18 cellular contexts compared by ENCODE assay signal in the genomic region with DNA sequence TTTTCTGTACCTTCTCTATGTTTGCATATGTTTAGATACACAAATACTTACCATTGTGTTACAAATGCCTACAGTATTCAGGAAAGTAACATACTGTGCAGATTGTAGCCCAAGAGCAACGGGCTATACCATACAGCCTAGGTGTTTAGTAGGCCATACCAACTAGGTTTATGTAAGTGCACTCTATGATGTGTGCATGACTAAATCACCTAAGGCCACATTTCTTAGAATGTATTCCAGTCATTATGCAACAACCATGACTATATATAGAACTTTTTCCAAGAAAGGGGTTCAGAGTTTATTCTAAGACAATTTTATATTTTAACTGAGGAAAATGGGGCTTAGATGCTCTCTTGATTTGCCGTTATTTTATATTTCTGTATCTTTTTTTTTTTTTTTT.
"Had no signal": no experiment of that assay in that cellular context is flagged by ENCODE, and none has a peak within 500 bp of the region (broad histone marks: within the 10 kb centered on the region; RNA-seq: fewer than 3 reads in every experiment).

No MANE protein-coding gene starts in this region.

- H3K4me1 ChIP-seq: body of pancreas, parathyroid adenoma, sigmoid colon, upper lobe of right lung had no signal

- H3K27me3 Mint-ChIP-seq: activated CD4-positive, alpha-beta T cell treated with anti-CD3 and anti-CD28 coated beads, Interleukin-2, amount 10 ng/mL, durations not matched to agents 24 days and 14 days; activated CD8-positive, alpha-beta T cell treated with anti-CD3 and anti-CD28 coated beads for 36 hours; activated naive CD8-positive, alpha-beta T cell treated with anti-CD3 and anti-CD28 coated beads, Interleukin-2, amount 10 ng/mL, durations not matched to agents 7 days and 5 days; activated T-helper 17 cell treated with anti-CD3 and anti-CD28 coated beads, Interleukin-2, amount 50 U/mL, for 72 hours had no signal

- H3K27ac Mint-ChIP-seq: activated CD4-positive, alpha-beta T cell treated with anti-CD3 and anti-CD28 coated beads, Interleukin-2, amount 10 ng/mL, durations not matched to agents 24 days and 14 days; activated CD8-positive, alpha-beta T cell treated with anti-CD3 and anti-CD28 coated beads for 36 hours; activated naive CD8-positive, alpha-beta T cell treated with anti-CD3 and anti-CD28 coated beads, Interleukin-2, amount 10 ng/mL, durations not matched to agents 7 days and 5 days; activated T-helper 17 cell treated with anti-CD3 and anti-CD28 coated beads, Interleukin-2, amount 50 U/mL, for 72 hours; nephron; stimulated activated effector memory CD8-positive, alpha-beta T cell treated with anti-CD3 and anti-CD28 coated beads, Interleukin-12 subunit alpha, Interleukin-12 subunit beta, amount 100 ng/mL, for 72 hours had no signal

- H3K4me3 Mint-ChIP-seq: activated CD4-positive, alpha-beta T cell treated with anti-CD3 and anti-CD28 coated beads, Interleukin-2, amount 10 ng/mL, durations not matched to agents 24 days and 14 days; activated CD8-positive, alpha-beta T cell treated with anti-CD3 and anti-CD28 coated beads for 36 hours; activated naive CD8-positive, alpha-beta T cell treated with anti-CD3 and anti-CD28 coated beads, Interleukin-2, amount 10 ng/mL, durations not matched to agents 7 days and 5 days; activated T-helper 17 cell treated with anti-CD3 and anti-CD28 coated beads, Interleukin-2, amount 50 U/mL, for 72 hours; nephron; stimulated activated effector memory CD8-positive, alpha-beta T cell treated with anti-CD3 and anti-CD28 coated beads, Interleukin-12 subunit alpha, Interleukin-12 subunit beta, amount 100 ng/mL, for 72 hours had no signal

- H2AFZ ChIP-seq: parathyroid adenoma had no signal

- H3K27me3 ChIP-seq: body of pancreas, sigmoid colon, upper lobe of right lung had no signal

- H3K4me3 ChIP-seq: body of pancreas, coronary artery, sigmoid colon, thoracic aorta, upper lobe of right lung had no signal

- H3K4me1 Mint-ChIP-seq: activated CD4-positive, alpha-beta T cell treated with anti-CD3 and anti-CD28 coated beads, Interleukin-2, amount 10 ng/mL, durations not matched to agents 24 days and 14 days; activated naive CD8-positive, alpha-beta T cell treated with anti-CD3 and anti-CD28 coated beads, Interleukin-2, amount 10 ng/mL, durations not matched to agents 7 days and 5 days; activated T-helper 17 cell treated with anti-CD3 and anti-CD28 coated beads, Interleukin-2, amount 50 U/mL, for 72 hours; stimulated activated effector memory CD8-positive, alpha-beta T cell treated with anti-CD3 and anti-CD28 coated beads, Interleukin-12 subunit alpha, Interleukin-12 subunit beta, amount 100 ng/mL, for 72 hours had no signal

- ATAC-seq: activated CD8-positive, alpha-beta T cell treated with anti-CD3 and anti-CD28 coated beads for 36 hours; activated T-helper 17 cell treated with anti-CD3 and anti-CD28 coated beads, Interleukin-2, amount 50 U/mL, for 72 hours; body of pancreas; stimulated activated effector memory CD8-positive, alpha-beta T cell treated with anti-CD3 and anti-CD28 coated beads, Interleukin-12 subunit alpha, Interleukin-12 subunit beta, amount 100 ng/mL, for 72 hours; upper lobe of right lung had no signal

- H3K36me3 ChIP-seq: sigmoid colon, thoracic aorta, upper lobe of right lung had no signal

- H3K36me3 Mint-ChIP-seq: activated naive CD8-positive, alpha-beta T cell treated with anti-CD3 and anti-CD28 coated beads, Interleukin-2, amount 10 ng/mL, durations not matched to agents 7 days and 5 days; stimulated activated effector memory CD8-positive, alpha-beta T cell treated with anti-CD3 and anti-CD28 coated beads, Interleukin-12 subunit alpha, Interleukin-12 subunit beta, amount 100 ng/mL, for 72 hours had no signal

- DNase-seq: activated CD4-positive, alpha-beta T cell treated with anti-CD3 and anti-CD28 coated beads, Interleukin-2, amount 10 ng/mL, durations not matched to agents 24 days and 14 days; activated CD8-positive, alpha-beta T cell treated with anti-CD3 and anti-CD28 coated beads for 36 hours; activated naive CD4-positive, alpha-beta T cell treated with Interleukin-2 at 50 U/mL for 16 hours; activated naive CD8-positive, alpha-beta T cell treated with anti-CD3 and anti-CD28 coated beads, Interleukin-2, amount 10 ng/mL, durations not matched to agents 7 days and 5 days; activated T-cell treated with anti-CD3 and anti-CD28 coated beads, Interleukin-2, amount 50 U/mL, for 1 hour; body of pancreas; central memory CD4-positive, alpha-beta T cell; erythroblast; sigmoid colon; stimulated activated CD4-positive, alpha-beta T cell treated with anti-CD3 and anti-CD28 coated beads, Interleukin-4, amount 100 ng/mL, for 24 hours; T1000; upper lobe of right lung had no signal

- H3K27ac ChIP-seq: body of pancreas, coronary artery, parathyroid adenoma, sigmoid colon, thoracic aorta, upper lobe of right lung had no signal

- H3K9me3 Mint-ChIP-seq: activated CD4-positive, alpha-beta T cell treated with anti-CD3 and anti-CD28 coated beads, Interleukin-2, amount 10 ng/mL, durations not matched to agents 24 days and 14 days; activated CD8-positive, alpha-beta T cell treated with anti-CD3 and anti-CD28 coated beads for 36 hours; activated naive CD8-positive, alpha-beta T cell treated with anti-CD3 and anti-CD28 coated beads, Interleukin-2, amount 10 ng/mL, durations not matched to agents 7 days and 5 days; nephron had no signal

- H3K79me2 ChIP-seq: parathyroid adenoma had no signal

- H3K9me3 ChIP-seq: body of pancreas, sigmoid colon, thoracic aorta, upper lobe of right lung had no signal

- H3K9ac ChIP-seq: parathyroid adenoma had no signal
